2 cellular contexts compared by ENCODE assay signal in genomic region chr5:10482791-10483530, GRCh38.
TF ChIP-seq lines count a peak whose summit lies in the region.

No MANE protein-coding gene starts in this region.

TF ChIP-seq in HepG2, 621 proteins besides CTCF, POLR2A, EP300 and RAD21:
- TF ChIP-seq KDM4B (CRISPR knock-in tag; IDR thresholded peaks at IDR 0.05) (no peak), ZBTB7B (CRISPR knock-in tag; IDR thresholded peaks at IDR 0.05) (no peak), MNT (IDR thresholded peaks at IDR 0.05) (peak; percentile 50), ZBTB21 (CRISPR knock-in tag; IDR thresholded peaks at IDR 0.05) (no peak), ISX (CRISPR knock-in tag; conservative IDR thresholded peaks at IDR 0.05) (no peak), HOXA9 (CRISPR knock-in tag; IDR thresholded peaks at IDR 0.05; ENCODE audit: borderline replicate concordance) (no peak), ZNF20 (CRISPR knock-in tag; IDR thresholded peaks at IDR 0.05) (no peak)

TF ChIP-seq in H1, 55 proteins besides CTCF, POLR2A, EP300 and RAD21:
- TF ChIP-seq RBBP5 (IDR thresholded peaks at IDR 0.05; ENCODE audit: borderline replicate concordance, low read depth, low read length) = no peak
- TF ChIP-seq CEBPB (IDR thresholded peaks at IDR 0.05; ENCODE audit: low read depth, low read length) = no peak
- TF ChIP-seq CHD2 (IDR thresholded peaks at IDR 0.05; ENCODE audit: low read length) = no peak
- TF ChIP-seq KDM5A (IDR thresholded peaks at IDR 0.05; ENCODE audit: low read length) = no peak
- TF ChIP-seq TAF7 (optimal IDR thresholded peaks at IDR 0.05; ENCODE audit: borderline replicate concordance, low read depth, low read length) = no peak
- TF ChIP-seq USF2 (IDR thresholded peaks at IDR 0.05; ENCODE audit: low read length) = no peak
- TF ChIP-seq SP1 (IDR thresholded peaks at IDR 0.05; ENCODE audit: low read depth, low read length) = no peak
- TF ChIP-seq BCL11A (IDR thresholded peaks at IDR 0.05; ENCODE audit: low read depth in 2 of 2, low read length in 2 of 2) = no peak
- no peak for TF ChIP-seq SIX5 (IDR thresholded peaks at IDR 0.05; ENCODE audit: low read depth, low read length)
- TF ChIP-seq SRF (IDR thresholded peaks at IDR 0.05; ENCODE audit: low read depth, low read length) = no peak
- TF ChIP-seq JUN (IDR thresholded peaks at IDR 0.05; ENCODE audit: low read depth, low read length) = no peak
